27 cellular contexts compared by ENCODE assay signal in the genomic region with DNA sequence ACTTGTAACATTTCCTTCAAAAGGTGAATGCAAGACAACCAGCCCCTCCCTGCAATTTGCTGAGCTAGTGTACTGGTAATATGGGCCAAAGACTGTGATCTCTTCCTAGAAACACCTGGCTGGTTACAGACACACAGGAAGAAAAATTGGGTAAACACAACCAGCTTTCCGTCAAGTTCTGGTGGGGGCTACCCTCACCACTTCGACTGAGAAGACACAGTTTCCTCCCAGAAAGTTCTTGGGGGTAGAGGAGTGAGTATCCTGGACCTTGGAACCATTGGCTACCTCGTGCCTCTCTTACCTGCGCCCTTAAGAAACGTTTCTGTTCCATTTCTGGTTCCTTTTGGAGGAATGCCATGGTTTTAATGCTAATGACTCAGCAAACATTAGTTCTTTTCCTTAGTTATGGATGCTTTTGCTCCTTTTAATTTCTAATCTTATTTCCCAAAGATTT.
DNase-seq lines count a peak whose midpoint lies in the region; ATAC-seq, FAIRE-seq and TF ChIP-seq lines count a peak whose summit lies in the region.
"Had no signal": no experiment of that assay in that cellular context is flagged by ENCODE, and none has a peak within 500 bp of the region (broad histone marks: within the 10 kb centered on the region; RNA-seq: fewer than 3 reads in every experiment).

No MANE protein-coding gene starts in this region.

- no peaks in the 10 kb centered on the region for H3K36me3 ChIP-seq in mucosa of descending colon (ENCODE audit: low read depth)
- H3K36me3 ChIP-seq: adrenal gland, BE2C, spleen, stomach, upper lobe of right lung had no signal

- peak overlapping the region; percentile 32 for H3K4me3 Mint-ChIP-seq in activated CD4-positive, alpha-beta T cell treated with anti-CD3 and anti-CD28 coated beads, Interleukin-2, amount 10 ng/mL, durations not matched to agents 24 days and 14 days
- no peak overlapping the region for H3K4me3 Mint-ChIP-seq in CD4-positive, alpha-beta T cell
- H3K4me3 Mint-ChIP-seq: activated T-cell treated with anti-CD3 and anti-CD28 coated beads, Interleukin-2, amount 50 U/mL, for 72 hours; naive B cell had no signal

- no peak overlapping the region for H3K27ac ChIP-seq in CD4-positive, alpha-beta T cell (ENCODE audit: low read depth, low read length)
- peak overlapping the region; percentile 39; the same call in 1 of the 2 replicates for H3K27ac ChIP-seq in VCaP
- H3K27ac ChIP-seq: adrenal gland, spleen, stomach, upper lobe of right lung had no signal

- TF ChIP-seq POLR2A in GM12892 (IDR thresholded peaks at IDR 0.05; ENCODE audit: low read depth, low read length) = no peak

- CTCF ChIA-PET in CD4-positive, alpha-beta T cell (lab: Charles Lee) = no interaction called here

- H3K27me3 ChIP-seq in CD4-positive, alpha-beta T cell (ENCODE audit: control insufficient read depth, insufficient read depth, low read length) = no peaks in the 10 kb centered on the region
- H3K27me3 ChIP-seq: adrenal gland, BE2C, stomach, upper lobe of right lung had no signal

- H3K4me1 Mint-ChIP-seq in activated CD4-positive, alpha-beta T cell treated with anti-CD3 and anti-CD28 coated beads, Interleukin-2, amount 10 ng/mL, durations not matched to agents 24 days and 14 days = peaks cover 25% of the 10 kb centered on the region
- peaks cover 22% of the 10 kb centered on the region for H3K4me1 Mint-ChIP-seq in CD4-positive, alpha-beta T cell (ENCODE audit: low read depth)
- H3K4me1 Mint-ChIP-seq: naive B cell had no signal

- no peak overlapping the region for H3K4me3 ChIP-seq in mucosa of descending colon
- H3K4me3 ChIP-seq: adrenal gland, spleen, stomach, upper lobe of right lung had no signal

- H3K4me1 ChIP-seq in mucosa of descending colon (ENCODE audit: low read depth) = peaks cover 23% of the 10 kb centered on the region
- H3K4me1 ChIP-seq: adrenal gland, BE2C, upper lobe of right lung had no signal

- intact Hi-C loops in activated CD4-positive, alpha-beta T cell treated with anti-CD3 and anti-CD28 coated beads, Interleukin-2, amount 10 ng/mL, durations not matched to agents 24 days and 14 days (cut with micrococcal nuclease) = no loop called here
- intact Hi-C loops in CD4-positive, alpha-beta T cell (cut with DNase I, micrococcal nuclease) = no loop called here
- intact Hi-C loops in mucosa of descending colon (cut with DNase I, micrococcal nuclease) = no loop called here

- no peak for FAIRE-seq in GM12892 (lab: Jason Lieb, UNC)
- FAIRE-seq: A204.1, endometrium had no signal

- TF ChIP-seq CTCF in CD4-positive, alpha-beta T cell (IDR thresholded peaks at IDR 0.05) = no peak
- no peak for TF ChIP-seq CTCF in VCaP (conservative IDR thresholded peaks at IDR 0.05)
- TF ChIP-seq CTCF in mucosa of descending colon (IDR thresholded peaks at IDR 0.05) = no peak

- H3K27ac Mint-ChIP-seq in activated CD4-positive, alpha-beta T cell treated with anti-CD3 and anti-CD28 coated beads, Interleukin-2, amount 10 ng/mL, durations not matched to agents 24 days and 14 days = peak overlapping the region; percentile 45
- H3K27ac Mint-ChIP-seq in CD4-positive, alpha-beta T cell = no peak overlapping the region
- H3K27ac Mint-ChIP-seq: naive B cell had no signal

- H3K36me3 Mint-ChIP-seq in activated CD4-positive, alpha-beta T cell treated with anti-CD3 and anti-CD28 coated beads, Interleukin-2, amount 10 ng/mL, durations not matched to agents 24 days and 14 days (ENCODE audit: low read depth) = no peaks in the 10 kb centered on the region
- no peaks in the 10 kb centered on the region for H3K36me3 Mint-ChIP-seq in CD4-positive, alpha-beta T cell (ENCODE audit: low read depth)
- H3K36me3 Mint-ChIP-seq: naive B cell had no signal

- H3K27me3 Mint-ChIP-seq in activated CD4-positive, alpha-beta T cell treated with anti-CD3 and anti-CD28 coated beads, Interleukin-2, amount 10 ng/mL, durations not matched to agents 24 days and 14 days = peaks cover 2% of the 10 kb centered on the region
- no peaks in the 10 kb centered on the region for H3K27me3 Mint-ChIP-seq in CD4-positive, alpha-beta T cell

- peak; percentile 44 for ATAC-seq in CD4-positive, alpha-beta T cell (ENCODE audit: poor library complexity)
- peak; percentile 69 for ATAC-seq in mucosa of descending colon
- ATAC-seq: activated T-cell treated with anti-CD3 and anti-CD28 coated beads, Interleukin-2, amount 50 U/mL, for 72 hours; upper lobe of right lung had no signal

- no peaks in the 10 kb centered on the region for H3K9me3 ChIP-seq in CD4-positive, alpha-beta T cell (ENCODE audit: control insufficient read depth, low read length)
- no peaks in the 10 kb centered on the region for H3K9me3 ChIP-seq in mucosa of descending colon
- H3K9me3 ChIP-seq: adrenal gland, BE2C, spleen, stomach, upper lobe of right lung had no signal

- H3K9me3 Mint-ChIP-seq in activated CD4-positive, alpha-beta T cell treated with anti-CD3 and anti-CD28 coated beads, Interleukin-2, amount 10 ng/mL, durations not matched to agents 24 days and 14 days = peaks cover 6% of the 10 kb centered on the region
- no peaks in the 10 kb centered on the region for H3K9me3 Mint-ChIP-seq in CD4-positive, alpha-beta T cell
- H3K9me3 Mint-ChIP-seq: activated T-cell treated with anti-CD3 and anti-CD28 coated beads, Interleukin-2, amount 50 U/mL, for 72 hours; naive B cell had no signal

- peak; percentile 63 for DNase-seq in activated CD4-positive, alpha-beta T cell treated with anti-CD3 and anti-CD28 coated beads, Interleukin-2, amount 10 ng/mL, durations not matched to agents 24 days and 14 days
- no peak for DNase-seq in activated CD4-positive, alpha-beta T cell treated with anti-CD3 and anti-CD28 coated beads, Interleukin-2, amount 50 U/mL, for 4 hours
- DNase-seq in CD4-positive, alpha-beta T cell = peak in 1 of 10 experiments; percentile 31
- DNase-seq in mucosa of descending colon (peak in 2 of 3 donors; percentile 40 to 66), GF-D8 (lab: John Stamatoyannopoulos, UW) (no peak), GM12892 (ENCODE audit: insufficient read length) (no peak), nucleus accumbens (lab: John Stamatoyannopoulos, UW) (no peak)
- DNase-seq: activated CD4-positive, CD25-positive, alpha-beta regulatory T cell; activated T-cell treated with anti-CD3 and anti-CD28 coated beads, Interleukin-2, amount 50 U/mL, for 72 hours; adrenal gland; BE2C; Calu3; cortex of kidney; EL; kidney glomerular epithelial cell; mesenchymal stem cell; naive B cell; NCI-H1436; NCI-H524; spleen; stimulated activated CD4-positive, alpha-beta T cell treated with anti-CD3 and anti-CD28 coated beads, Interleukin-4, amount 100 ng/mL, for 1 hour; stomach; T1000; upper lobe of right lung had no signal

- POLR2A ChIA-PET in CD4-positive, alpha-beta T cell (lab: Charles Lee) = no interaction called here

Comparison
In these comparisons a context has a peak if more than half of its experiments do, and no peak if none do; other contexts are left out.
1. DNase-seq: peak in activated CD4-positive, alpha-beta T cell treated with anti-CD3 and anti-CD28 coated beads, Interleukin-2, amount 10 ng/mL, durations not matched to agents 24 days and 14 days (single experiment) and mucosa of descending colon (2 of 3); none in activated CD4-positive, alpha-beta T cell treated with anti-CD3 and anti-CD28 coated beads, Interleukin-2, amount 50 U/mL, for 4 hours (0 of 2), GF-D8 (single experiment), GM12892 (single experiment) and nucleus accumbens (0 of 56).